1 cellular context compared by ENCODE assay signal in genomic region chr2:70248145-70248809, GRCh38.
A peak's percentile ranks its signal among the peaks of the same experiment; 100 is the strongest.
TF ChIP-seq lines count a peak whose summit lies in the region.

Gene TIA1, minus strand, starts transcription at chr2:70248628. Its CDS starts 198 bp downstream, at chr2:70248430.

TF ChIP-seq in K562, 482 proteins besides CTCF, POLR2A, EP300 and RAD21 (continued from another document and continues in another):
- TF ChIP-seq ZNF592 (IDR thresholded peaks at IDR 0.05): no peak; the same call in 1 of the 2 replicates
- no peak for TF ChIP-seq SAFB2 (IDR thresholded peaks at IDR 0.05; ENCODE audit: borderline replicate concordance, low read depth, low read length, severe bottlenecking)
- no peak for TF ChIP-seq ZNF121 (CRISPR knock-in tag; conservative IDR thresholded peaks at IDR 0.05)
- no peak for TF ChIP-seq PRMT5 (CRISPR knock-in tag; IDR thresholded peaks at IDR 0.05)
- no peak for TF ChIP-seq PRDM10 (IDR thresholded peaks at IDR 0.05; ENCODE audit: partially characterized antibody)
- TF ChIP-seq E2F8 (IDR thresholded peaks at IDR 0.05; ENCODE audit: low read depth, partially characterized antibody): no peak
- no peak for TF ChIP-seq PHTF2 (CRISPR knock-in tag; IDR thresholded peaks at IDR 0.05)
- TF ChIP-seq NCOR1 (IDR thresholded peaks at IDR 0.05): no peak
- TF ChIP-seq ZNF384 (IDR thresholded peaks at IDR 0.05; ENCODE audit: low read depth, low read length): no peak
- TF ChIP-seq CEBPG (CRISPR knock-in tag; IDR thresholded peaks at IDR 0.05): no peak
- no peak for TF ChIP-seq CEBPG (tag; conservative IDR thresholded peaks at IDR 0.05 in 1 of 2, IDR thresholded peaks at IDR 0.05 in 1 of 2)
- TF ChIP-seq SUPT5H (IDR thresholded peaks at IDR 0.05): peak; percentile 95
- TF ChIP-seq ZEB2 (IDR thresholded peaks at IDR 0.05): no peak
- TF ChIP-seq E2F5 (CRISPR knock-in tag; IDR thresholded peaks at IDR 0.05): no peak
- no peak for TF ChIP-seq SAFB (IDR thresholded peaks at IDR 0.05; ENCODE audit: borderline replicate concordance, low read depth, low read length)
- no peak for TF ChIP-seq CCAR2 (IDR thresholded peaks at IDR 0.05; ENCODE audit: low read depth, low read length)
- TF ChIP-seq MLLT1 (IDR thresholded peaks at IDR 0.05): peak; percentile 22 to 41; a peak in 2 of 4 replicates
- no peak for TF ChIP-seq CHD7 (IDR thresholded peaks at IDR 0.05; ENCODE audit: low read depth, low read length)
- TF ChIP-seq SRSF7 (optimal IDR thresholded peaks at IDR 0.05; ENCODE audit: low read depth, low read length): no peak
- no peak for TF ChIP-seq ZNF696 (CRISPR knock-in tag; conservative IDR thresholded peaks at IDR 0.05)
- peak; percentile 99 for TF ChIP-seq ZBTB2 (IDR thresholded peaks at IDR 0.05)
- TF ChIP-seq SOX6 (IDR thresholded peaks at IDR 0.05): peak; percentile 46
- no peak for TF ChIP-seq SREBF1 (IDR thresholded peaks at IDR 0.05; ENCODE audit: borderline replicate concordance, low read depth, low read length)
- no peak for TF ChIP-seq MXD1 (CRISPR knock-in tag; IDR thresholded peaks at IDR 0.05; ENCODE audit: borderline replicate concordance, poor library complexity, severe bottlenecking)
- no peak for TF ChIP-seq BRCA1 (IDR thresholded peaks at IDR 0.05)
- no peak for TF ChIP-seq BRCA1 (CRISPR knock-in tag; IDR thresholded peaks at IDR 0.05)
- TF ChIP-seq CHD4 (IDR thresholded peaks at IDR 0.05; ENCODE audit: insufficient read depth, insufficient replicate concordance, low read depth, low read length, poor library complexity, severe bottlenecking): no peak
